9 cellular contexts compared by ENCODE assay signal in genomic region chr3:4850211-4850927, GRCh38.
DNase-seq lines count a peak whose midpoint lies in the region; ATAC-seq and TF ChIP-seq lines count a peak whose summit lies in the region.
"Had no signal": no experiment of that assay in that cellular context is flagged by ENCODE, and none has a peak within 500 bp of the region (broad histone marks: within the 10 kb centered on the region; RNA-seq: fewer than 3 reads in every experiment).

No MANE protein-coding gene starts in this region.

- TF ChIP-seq CTCF in coronary artery (IDR thresholded peaks at IDR 0.05), result no peak

- H3K27ac ChIP-seq in coronary artery, result no peak overlapping the region

- H3K9me3 Mint-ChIP-seq in activated naive CD4-positive, alpha-beta T cell treated with anti-CD3 and anti-CD28 coated beads, Interleukin-2, amount 50 U/mL, for 72 hours, result peaks cover 4 to 8% of the 10 kb centered on the region in 2 donors

- peak overlapping the region; percentile 96 to 98 for H3K27ac Mint-ChIP-seq in activated naive CD4-positive, alpha-beta T cell treated with anti-CD3 and anti-CD28 coated beads, Interleukin-2, amount 50 U/mL, for 72 hours

- H3K4me3 ChIP-seq in coronary artery, result no peak overlapping the region

- intact Hi-C loops in head of caudate nucleus (cut with DNase I), result no loop called here

- peak; percentile 64 for DNase-seq in activated naive CD4-positive, alpha-beta T cell treated with Interleukin-2 at 50 U/mL for 16 hours
- no peak for DNase-seq in activated naive CD4-positive, alpha-beta T cell (lab: John Stamatoyannopoulos, UW)
- DNase-seq in activated naive CD4-positive, alpha-beta T cell treated with anti-CD3 and anti-CD28 coated beads, Interleukin-2, amount 50 U/mL, for 72 hours (ENCODE audit: low spot score in 2 of 2), result peak; percentile 56 to 71
- DNase-seq in putamen (ENCODE audit: low spot score) (no peak), cerebellum (ENCODE audit: low spot score) (no peak), head of caudate nucleus (no peak), coronary artery (ENCODE audit: low spot score) (no peak)
- DNase-seq: NK-92 treated with Interleukin-12 subunit alpha and Interleukin-12 subunit beta, amount 100 ng/mL, for 24 hours had no signal

- ATAC-seq in HG03342 (IDR thresholded peaks at IDR 0.05; ENCODE audit: unreplicated experiment), result peak; percentile 36
- ATAC-seq in activated naive CD4-positive, alpha-beta T cell treated with anti-CD3 and anti-CD28 coated beads, Interleukin-2, amount 50 U/mL, for 72 hours, result peak; percentile 62 to 69

- H3K36me3 Mint-ChIP-seq in activated naive CD4-positive, alpha-beta T cell treated with anti-CD3 and anti-CD28 coated beads, Interleukin-2, amount 50 U/mL, for 72 hours, result peaks cover 24 to 33% of the 10 kb centered on the region in 2 donors

Comparison
In these comparisons a context has a peak if more than half of its experiments do, and no peak if none do; other contexts are left out.
1. DNase-seq: peak in activated naive CD4-positive, alpha-beta T cell treated with Interleukin-2 at 50 U/mL for 16 hours (single experiment) and activated naive CD4-positive, alpha-beta T cell treated with anti-CD3 and anti-CD28 coated beads, Interleukin-2, amount 50 U/mL, for 72 hours (2 of 2); none in activated naive CD4-positive, alpha-beta T cell (0 of 4), putamen (single experiment), cerebellum (single experiment), head of caudate nucleus (0 of 42) and coronary artery (single experiment).